Comparison of ENCODE assay signal across 15 cellular contexts in genomic region chr13:113736258-113736731, GRCh38. TPM values are rescaled to one million over a fixed set of nuclear protein-coding genes. Genes with fewer than 3 reads are reported as not detected.
DNase-seq lines count a peak whose midpoint lies in the region; ATAC-seq and TF ChIP-seq lines count a peak whose summit lies in the region.
"Had no signal": no experiment of that assay in that cellular context is flagged by ENCODE, and none has a peak within 500 bp of the region (broad histone marks: within the 10 kb centered on the region; RNA-seq: fewer than 3 reads in every experiment).

No MANE protein-coding gene starts in this region.

- DNase-seq in GF-D8 (lab: John Stamatoyannopoulos, UW), result peak; percentile 86
- DNase-seq in MV-4-11 (lab: John Stamatoyannopoulos, UW), result peak; percentile 63
- peak; percentile 67 for DNase-seq in chondrocyte (ENCODE audit: low spot score)
- no peak for DNase-seq in stimulated activated naive B cell treated with anti-CD40 and anti-IgM and Interleukin-4, amounts not matched to agents 10 μg/mL and 1 μg/mL and 100 μg/mL, for 72 hours
- DNase-seq in activated CD8-positive, alpha-beta memory T cell treated with anti-CD3 and anti-CD28 coated beads, Interleukin-2, amount 50 U/mL, for 4 hours, result no peak
- DNase-seq in CD4-positive, alpha-beta memory T cell, result no peak
- DNase-seq: GOT3, KG1, NCI-H1417 treated with DMSO at 0.1 percent for 48 hours, NCI-H2081, NCI-H510A treated with DMSO at 0.1 percent for 48 hours, OCI-M1, RPMI8226 had no signal

- no peaks in the 10 kb centered on the region for H3K9me3 Mint-ChIP-seq in chondrocyte (ENCODE audit: low read depth)
- no peaks in the 10 kb centered on the region for H3K9me3 Mint-ChIP-seq in stimulated activated naive B cell treated with anti-CD40 and anti-IgM and Interleukin-4, amounts not matched to agents 10 μg/mL and 1 μg/mL and 100 μg/mL, for 72 hours
- H3K9me3 Mint-ChIP-seq in CD4-positive, alpha-beta memory T cell, result no peaks in the 10 kb centered on the region

- H3K4me1 Mint-ChIP-seq in chondrocyte (ENCODE audit: low read depth), result no peaks in the 10 kb centered on the region
- H3K4me1 Mint-ChIP-seq in stimulated activated naive B cell treated with anti-CD40 and anti-IgM and Interleukin-4, amounts not matched to agents 10 μg/mL and 1 μg/mL and 100 μg/mL, for 72 hours, result peaks cover 17 to 19% of the 10 kb centered on the region in 2 donors
- peaks cover 5 to 9% (median 9%) of the 10 kb centered on the region in 4 donors for H3K4me1 Mint-ChIP-seq in CD4-positive, alpha-beta memory T cell

- no peaks in the 10 kb centered on the region for H3K36me3 ChIP-seq in CD4-positive, alpha-beta memory T cell (ENCODE audit: insufficient read depth, low read length)

- peaks cover 9% of the 10 kb centered on the region for H3K27me3 Mint-ChIP-seq in chondrocyte (ENCODE audit: low read depth)
- H3K27me3 Mint-ChIP-seq in stimulated activated naive B cell treated with anti-CD40 and anti-IgM and Interleukin-4, amounts not matched to agents 10 μg/mL and 1 μg/mL and 100 μg/mL, for 72 hours, result peaks cover 23 to 38% of the 10 kb centered on the region in 2 donors
- peaks cover 4 to 6% of the 10 kb centered on the region in 2 donors for H3K27me3 Mint-ChIP-seq in CD4-positive, alpha-beta memory T cell

- no peak for ATAC-seq in stimulated activated naive B cell treated with anti-CD40 and anti-IgM and Interleukin-4, amounts not matched to agents 10 μg/mL and 1 μg/mL and 100 μg/mL, for 72 hours (replicated peaks)
- no peak for ATAC-seq in HG03159 (IDR thresholded peaks at IDR 0.05; ENCODE audit: unreplicated experiment)

- intact Hi-C loops in CD4-positive, alpha-beta memory T cell (cut with micrococcal nuclease), result no loop called here

- peaks cover 9% of the 10 kb centered on the region for H3K4me1 ChIP-seq in CD4-positive, alpha-beta memory T cell (ENCODE audit: insufficient read depth, low read length)

- no peak overlapping the region for H3K27ac ChIP-seq in CD4-positive, alpha-beta memory T cell (ENCODE audit: low read depth, low read length)

- no peak for TF ChIP-seq CTCF in chondrocyte (IDR thresholded peaks at IDR 0.05)

- H3K36me3 Mint-ChIP-seq in chondrocyte (ENCODE audit: low read depth), result no peaks in the 10 kb centered on the region
- no peaks in the 10 kb centered on the region for H3K36me3 Mint-ChIP-seq in stimulated activated naive B cell treated with anti-CD40 and anti-IgM and Interleukin-4, amounts not matched to agents 10 μg/mL and 1 μg/mL and 100 μg/mL, for 72 hours
- no peaks in the 10 kb centered on the region for H3K36me3 Mint-ChIP-seq in CD4-positive, alpha-beta memory T cell

- no peaks in the 10 kb centered on the region for H3K9me3 ChIP-seq in CD4-positive, alpha-beta memory T cell (ENCODE audit: control insufficient read depth in 1 of 2, low read length in 2 of 2)

- H3K4me3 ChIP-seq in CD4-positive, alpha-beta memory T cell (ENCODE audit: low read length in 2 of 2), result no peak overlapping the region

- POLR2A ChIA-PET in CD4-positive, alpha-beta memory T cell (lab: Charles Lee; ENCODE audit: partially characterized antibody), result no interaction called here

- no peak overlapping the region for H3K4me3 Mint-ChIP-seq in chondrocyte (ENCODE audit: unreplicated experiment)
- H3K4me3 Mint-ChIP-seq in stimulated activated naive B cell treated with anti-CD40 and anti-IgM and Interleukin-4, amounts not matched to agents 10 μg/mL and 1 μg/mL and 100 μg/mL, for 72 hours, result no peak overlapping the region
- no peak overlapping the region for H3K4me3 Mint-ChIP-seq in CD4-positive, alpha-beta memory T cell
- H3K4me3 Mint-ChIP-seq: B cell had no signal

- H3K27ac Mint-ChIP-seq in chondrocyte (ENCODE audit: unreplicated experiment), result no peak overlapping the region
- H3K27ac Mint-ChIP-seq in stimulated activated naive B cell treated with anti-CD40 and anti-IgM and Interleukin-4, amounts not matched to agents 10 μg/mL and 1 μg/mL and 100 μg/mL, for 72 hours, result peak overlapping the region; percentile 71
- H3K27ac Mint-ChIP-seq in CD4-positive, alpha-beta memory T cell, result no peak overlapping the region
- H3K27ac Mint-ChIP-seq: B cell had no signal

- H3K27me3 ChIP-seq in CD4-positive, alpha-beta memory T cell (ENCODE audit: insufficient read depth, low read length), result no peaks in the 10 kb centered on the region

- CTCF ChIA-PET in CD4-positive, alpha-beta memory T cell (lab: Charles Lee; ENCODE audit: partially characterized antibody), result no interaction called here

RNA-seq across cellular contexts. Expression of gene TMEM255B, which starts 22.7 kb away (rescaled TPM):
- total RNA-seq in chondrocyte, result 2.6 to 7.1 TPM (median 5.2 TPM) in 3 replicates
- total RNA-seq in CD4-positive, alpha-beta memory T cell, result under 1 TPM; 0.90 to 1.00 TPM
- polyA plus RNA-seq in CD4-positive, alpha-beta memory T cell, result under 1 TPM in 1 of 2 donors, not detected in 1; 0.07 TPM

Comparison
In these comparisons a context has a peak if more than half of its experiments do, and no peak if none do; other contexts are left out.
1. DNase-seq: peak in GF-D8 (single experiment), MV-4-11 (single experiment) and chondrocyte (single experiment); none in stimulated activated naive B cell treated with anti-CD40 and anti-IgM and Interleukin-4, amounts not matched to agents 10 μg/mL and 1 μg/mL and 100 μg/mL, for 72 hours (single experiment), activated CD8-positive, alpha-beta memory T cell treated with anti-CD3 and anti-CD28 coated beads, Interleukin-2, amount 50 U/mL, for 4 hours (single experiment) and CD4-positive, alpha-beta memory T cell (0 of 5).